29 cellular contexts compared by ENCODE assay signal in the genomic region with DNA sequence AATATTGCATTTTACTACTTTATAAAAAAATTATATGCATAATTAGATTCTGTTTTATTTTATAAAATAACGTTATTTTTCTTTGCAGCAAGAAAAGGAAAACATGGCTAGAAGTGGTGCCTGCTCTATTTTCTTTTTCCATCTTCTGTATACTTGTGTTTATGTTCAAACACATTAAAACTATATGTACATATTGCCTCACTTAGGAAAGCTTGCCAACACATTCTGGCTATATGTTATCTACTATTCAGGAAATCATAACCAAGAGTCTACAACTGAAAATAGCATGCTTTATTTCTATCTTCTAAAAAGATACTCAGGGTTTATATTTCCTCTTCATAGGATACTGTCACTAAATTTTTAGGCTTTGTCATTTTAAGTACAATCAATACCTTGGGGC.
"Had no signal": no experiment of that assay in that cellular context is flagged by ENCODE, and none has a peak within 500 bp of the region (broad histone marks: within the 10 kb centered on the region; RNA-seq: fewer than 3 reads in every experiment).

No MANE protein-coding gene starts in this region.

- H3K9me3 Mint-ChIP-seq: activated B cell treated with CpG ODN at 0.5 μM for 24 hours; activated CD4-positive, alpha-beta memory T cell treated with anti-CD3 and anti-CD28 coated beads for 36 hours; activated naive CD4-positive, alpha-beta T cell treated with anti-CD3 and anti-CD28 coated beads for 36 hours; activated naive CD4-positive, alpha-beta T cell treated with anti-CD3 and anti-CD28 coated beads, Interleukin-2, amount 50 U/mL, for 72 hours; activated T-cell treated with anti-CD3 and anti-CD28 coated beads, Interleukin-2, amount 50 U/mL, for 4 hours; activated T-helper 1 cell treated with anti-CD3 and anti-CD28 coated beads, Interleukin-12 subunit alpha, Interleukin-12 subunit beta, Interleukin-2, Interleukin-4 antibody, amounts not matched to agents 30 ng/mL and 10 ng/mL and 1 ng/mL, durations not matched to agents 14 hours and 24 hours and 36 hours; T-cell had no signal

- DNase-seq: activated B cell treated with CpG ODN at 0.5 μM for 24 hours; activated CD4-positive, alpha-beta memory T cell treated with anti-CD3 and anti-CD28 coated beads for 36 hours; activated CD4-positive, alpha-beta T cell treated with anti-CD3 and anti-CD28 coated beads for 4 hours; activated CD4-positive, alpha-beta T cell treated with anti-CD3 and anti-CD28 coated beads, Interleukin-2, amount 50 U/mL, for 1 hour; activated CD4-positive, CD25-positive, alpha-beta regulatory T cell treated with anti-CD3 and anti-CD28 coated beads, Interleukin-2, amount 50 U/mL, for 72 hours; activated CD8-positive, alpha-beta memory T cell treated with anti-CD3 and anti-CD28 coated beads, Interleukin-2, amount 50 U/mL, for 4 hours; activated gamma-delta T cell treated with Interleukin-2 at 50 U/mL for 16 hours; activated naive CD4-positive, alpha-beta T cell treated with anti-CD3 and anti-CD28 coated beads for 36 hours; activated T-cell treated with anti-CD3 and anti-CD28 coated beads for 4 hours; activated T-cell treated with anti-CD3 and anti-CD28 coated beads, Interleukin-2, amount 50 U/mL, for 4 hours; adrenal gland; body of pancreas; NCI-H1048; NCI-H1105 treated with DMSO at 0.1 percent for 48 hours; NCI-H1436; NCI-H1694; NCI-H2107; NCI-H2171; NCI-H510A; NCI-H526; PC-3; Peyer's patch; RPMI8226; SHP77 treated with DMSO at 0.1 percent for 48 hours; SK-N-SH; T-cell; T-helper 17 cell had no signal

- H3K4me3 Mint-ChIP-seq: activated B cell treated with CpG ODN at 0.5 μM for 24 hours; activated CD4-positive, alpha-beta memory T cell treated with anti-CD3 and anti-CD28 coated beads for 36 hours; activated naive CD4-positive, alpha-beta T cell treated with anti-CD3 and anti-CD28 coated beads for 36 hours; activated T-cell treated with anti-CD3 and anti-CD28 coated beads, Interleukin-2, amount 50 U/mL, for 4 hours; activated T-helper 1 cell treated with anti-CD3 and anti-CD28 coated beads, Interleukin-12 subunit alpha, Interleukin-12 subunit beta, Interleukin-2, Interleukin-4 antibody, amounts not matched to agents 30 ng/mL and 10 ng/mL and 1 ng/mL, durations not matched to agents 14 hours and 24 hours and 36 hours; T-cell; T-helper 17 cell had no signal

- H3K36me3 Mint-ChIP-seq: activated CD4-positive, alpha-beta memory T cell treated with anti-CD3 and anti-CD28 coated beads for 36 hours; activated naive CD4-positive, alpha-beta T cell treated with anti-CD3 and anti-CD28 coated beads, Interleukin-2, amount 50 U/mL, for 72 hours; T-cell had no signal

- H3K4me1 Mint-ChIP-seq: activated B cell treated with CpG ODN at 0.5 μM for 24 hours, T-cell, T-helper 17 cell had no signal

- ATAC-seq: activated naive CD4-positive, alpha-beta T cell treated with anti-CD3 and anti-CD28 coated beads, Interleukin-2, amount 50 U/mL, for 72 hours; activated T-cell treated with anti-CD3 and anti-CD28 coated beads, Interleukin-2, amount 50 U/mL, for 4 hours; body of pancreas; PC-3; T-cell; T-helper 17 cell had no signal

- H3K27ac Mint-ChIP-seq: activated B cell treated with CpG ODN at 0.5 μM for 24 hours; activated CD4-positive, alpha-beta memory T cell treated with anti-CD3 and anti-CD28 coated beads for 36 hours; activated naive CD4-positive, alpha-beta T cell treated with anti-CD3 and anti-CD28 coated beads for 36 hours; activated naive CD4-positive, alpha-beta T cell treated with anti-CD3 and anti-CD28 coated beads, Interleukin-2, amount 50 U/mL, for 72 hours; activated T-helper 1 cell treated with anti-CD3 and anti-CD28 coated beads, Interleukin-12 subunit alpha, Interleukin-12 subunit beta, Interleukin-2, Interleukin-4 antibody, amounts not matched to agents 30 ng/mL and 10 ng/mL and 1 ng/mL, durations not matched to agents 14 hours and 24 hours and 36 hours; T-cell; T-helper 17 cell had no signal
